Comparison of ENCODE assay signal across 21 cellular contexts in genomic region chrX:2714551-2714950, GRCh38. TPM values are rescaled to one million over a fixed set of nuclear protein-coding genes. Genes with fewer than 3 reads are reported as not detected.
DNase-seq lines count a peak whose midpoint lies in the region; ATAC-seq and TF ChIP-seq lines count a peak whose summit lies in the region.
"Had no signal": no experiment of that assay in that cellular context is flagged by ENCODE, and none has a peak within 500 bp of the region (broad histone marks: within the 10 kb centered on the region; RNA-seq: fewer than 3 reads in every experiment).

No MANE protein-coding gene starts in this region.

- peaks cover 70% of the 10 kb centered on the region for H3K4me1 Mint-ChIP-seq in activated naive CD4-positive, alpha-beta T cell treated with anti-CD3 and anti-CD28 coated beads, Interleukin-2, amount 50 U/mL, for 24 hours
- peaks cover 59% of the 10 kb centered on the region for H3K4me1 Mint-ChIP-seq in activated naive CD8-positive, alpha-beta T cell treated with anti-CD3 and anti-CD28 coated beads for 36 hours
- peaks cover 70% of the 10 kb centered on the region for H3K4me1 Mint-ChIP-seq in stimulated activated naive CD8-positive, alpha-beta T cell treated with anti-CD3 and anti-CD28 coated beads, Interleukin-15, Interleukin-2, amounts not matched to agents 100 ng/mL and 50 ng/mL, for 24 hours (ENCODE audit: low read depth)

- peaks cover 26% of the 10 kb centered on the region for H3K36me3 Mint-ChIP-seq in activated naive CD4-positive, alpha-beta T cell treated with anti-CD3 and anti-CD28 coated beads, Interleukin-2, amount 50 U/mL, for 24 hours
- H3K36me3 Mint-ChIP-seq in activated naive CD8-positive, alpha-beta T cell treated with anti-CD3 and anti-CD28 coated beads for 36 hours = peaks cover 61% of the 10 kb centered on the region
- H3K36me3 Mint-ChIP-seq in stimulated activated naive CD8-positive, alpha-beta T cell treated with anti-CD3 and anti-CD28 coated beads, Interleukin-15, Interleukin-2, amounts not matched to agents 100 ng/mL and 50 ng/mL, for 24 hours (ENCODE audit: low read depth) = peaks cover 57% of the 10 kb centered on the region

- H3K9me2 ChIP-seq in OCI-LY1 (ENCODE audit: low read depth, low read length) = no peaks in the 10 kb centered on the region

- H3K4me3 Mint-ChIP-seq in activated naive CD4-positive, alpha-beta T cell treated with anti-CD3 and anti-CD28 coated beads, Interleukin-2, amount 50 U/mL, for 24 hours = peak overlapping the region; percentile 41
- peak overlapping the region; percentile 22 for H3K4me3 Mint-ChIP-seq in activated naive CD8-positive, alpha-beta T cell treated with anti-CD3 and anti-CD28 coated beads for 36 hours
- peak overlapping the region; percentile 35 for H3K4me3 Mint-ChIP-seq in stimulated activated naive CD8-positive, alpha-beta T cell treated with anti-CD3 and anti-CD28 coated beads, Interleukin-15, Interleukin-2, amounts not matched to agents 100 ng/mL and 50 ng/mL, for 24 hours

- no peaks in the 10 kb centered on the region for H4K20me1 ChIP-seq in OCI-LY1 (ENCODE audit: insufficient read depth, low read length)

- no peak for TF ChIP-seq CTCF in OCI-LY1 (IDR thresholded peaks at IDR 0.05; ENCODE audit: low read length)

- H3K9ac ChIP-seq in OCI-LY1 (ENCODE audit: low read length) = peak overlapping the region; percentile 4; the same call in 1 of the 2 replicates

- H3F3A ChIP-seq in OCI-LY1 (ENCODE audit: insufficient read depth, low read length) = no peaks in the 10 kb centered on the region

- H3K27me3 ChIP-seq in OCI-LY1 (ENCODE audit: insufficient read depth, low read length) = no peaks in the 10 kb centered on the region
- H3K27me3 ChIP-seq: colonic mucosa, MG63, uterus had no signal

- no peak overlapping the region; the same call in 1 of the 2 replicates for H3K4me2 ChIP-seq in OCI-LY1 (ENCODE audit: low read length)

- peaks cover 55% of the 10 kb centered on the region for H3K4me1 ChIP-seq in OCI-LY1 (ENCODE audit: insufficient read depth, low read length, severe bottlenecking)

- H2AFZ ChIP-seq in OCI-LY1 (ENCODE audit: low read length) = no peak overlapping the region

- no peak for DNase-seq in activated naive CD4-positive, alpha-beta T cell treated with Interleukin-2 at 50 U/mL for 16 hours
- DNase-seq in activated naive CD8-positive, alpha-beta T cell treated with anti-CD3 and anti-CD28 coated beads for 36 hours = peak; percentile 41
- DNase-seq in COR-L47 (lab: John Stamatoyannopoulos, UW) (no peak), erythroblast (lab: John Stamatoyannopoulos, UW) (no peak)
- DNase-seq: activated CD8-positive, alpha-beta memory T cell treated with anti-CD3 and anti-CD28 coated beads for 24 hours; colonic mucosa; hippocampal formation; MG63; naive B cell; NCI-H1436 treated with DMSO at 0.1 percent for 48 hours; NCI-H2171; NCI-H526 treated with DMSO at 0.1 percent for 48 hours; SW 1271; uterus had no signal

- no peaks in the 10 kb centered on the region for H3K27me3 Mint-ChIP-seq in activated naive CD4-positive, alpha-beta T cell treated with anti-CD3 and anti-CD28 coated beads, Interleukin-2, amount 50 U/mL, for 24 hours
- no peaks in the 10 kb centered on the region for H3K27me3 Mint-ChIP-seq in activated naive CD8-positive, alpha-beta T cell treated with anti-CD3 and anti-CD28 coated beads for 36 hours
- no peaks in the 10 kb centered on the region for H3K27me3 Mint-ChIP-seq in stimulated activated naive CD8-positive, alpha-beta T cell treated with anti-CD3 and anti-CD28 coated beads, Interleukin-15, Interleukin-2, amounts not matched to agents 100 ng/mL and 50 ng/mL, for 24 hours
- H3K27me3 Mint-ChIP-seq: naive B cell had no signal

- H3K36me3 ChIP-seq in OCI-LY1 (ENCODE audit: insufficient read depth, low read length) = peaks cover 24% of the 10 kb centered on the region; the same call in 1 of the 2 replicates
- H3K36me3 ChIP-seq: colonic mucosa, uterus had no signal

- H3K4me3 ChIP-seq in OCI-LY1 (ENCODE audit: low read depth, low read length, poor library complexity, severe bottlenecking) = no peak overlapping the region
- H3K4me3 ChIP-seq: colonic mucosa, lung, MG63, uterus had no signal

- H3K79me2 ChIP-seq in OCI-LY1 (ENCODE audit: insufficient read depth, low read length) = no peaks in the 10 kb centered on the region

- H3K9me3 Mint-ChIP-seq in activated naive CD4-positive, alpha-beta T cell treated with anti-CD3 and anti-CD28 coated beads, Interleukin-2, amount 50 U/mL, for 24 hours = no peaks in the 10 kb centered on the region
- H3K9me3 Mint-ChIP-seq in activated naive CD8-positive, alpha-beta T cell treated with anti-CD3 and anti-CD28 coated beads for 36 hours = no peaks in the 10 kb centered on the region
- no peaks in the 10 kb centered on the region for H3K9me3 Mint-ChIP-seq in stimulated activated naive CD8-positive, alpha-beta T cell treated with anti-CD3 and anti-CD28 coated beads, Interleukin-15, Interleukin-2, amounts not matched to agents 100 ng/mL and 50 ng/mL, for 24 hours
- H3K9me3 Mint-ChIP-seq: naive B cell had no signal

- 0 out of 2 replicates have a peak, but pooled peaks cover under 1% of the 10 kb centered on the region for H3K9me3 ChIP-seq in OCI-LY1 (ENCODE audit: low read length)
- H3K9me3 ChIP-seq: colonic mucosa, MG63, uterus had no signal

- peak overlapping the region; percentile 55 for H3K27ac ChIP-seq in OCI-LY1 (ENCODE audit: low read depth, low read length, poor library complexity, severe bottlenecking)
- H3K27ac ChIP-seq: colonic mucosa, uterus had no signal

- TF ChIP-seq POLR2A in erythroblast (IDR thresholded peaks at IDR 0.05; ENCODE audit: low read length) = no peak

- no peak for ATAC-seq in GM19467 (IDR thresholded peaks at IDR 0.05; ENCODE audit: unreplicated experiment)
- ATAC-seq: HepG2 had no signal

- H3K27ac Mint-ChIP-seq in activated naive CD4-positive, alpha-beta T cell treated with anti-CD3 and anti-CD28 coated beads, Interleukin-2, amount 50 U/mL, for 24 hours = peak overlapping the region; percentile 89
- peak overlapping the region; percentile 78 for H3K27ac Mint-ChIP-seq in activated naive CD8-positive, alpha-beta T cell treated with anti-CD3 and anti-CD28 coated beads for 36 hours
- peak overlapping the region; percentile 77 for H3K27ac Mint-ChIP-seq in stimulated activated naive CD8-positive, alpha-beta T cell treated with anti-CD3 and anti-CD28 coated beads, Interleukin-15, Interleukin-2, amounts not matched to agents 100 ng/mL and 50 ng/mL, for 24 hours
- H3K27ac Mint-ChIP-seq: naive B cell had no signal

RNA-seq across cellular contexts. Expression of gene CD99, which starts 23.5 kb away (rescaled TPM):
- 100 to 1,000 TPM; 112 to 116 TPM for total RNA-seq in activated naive CD8-positive, alpha-beta T cell treated with anti-CD3 and anti-CD28 coated beads for 36 hours

RNA-seq across cellular contexts. Expression of gene XG, which starts 37.3 kb away (rescaled TPM):
- total RNA-seq in activated naive CD8-positive, alpha-beta T cell treated with anti-CD3 and anti-CD28 coated beads for 36 hours = not detected
- total RNA-seq: Daoy, HepG2 had no signal
